ENCODE assay signal across 8 cellular contexts in the genomic region with DNA sequence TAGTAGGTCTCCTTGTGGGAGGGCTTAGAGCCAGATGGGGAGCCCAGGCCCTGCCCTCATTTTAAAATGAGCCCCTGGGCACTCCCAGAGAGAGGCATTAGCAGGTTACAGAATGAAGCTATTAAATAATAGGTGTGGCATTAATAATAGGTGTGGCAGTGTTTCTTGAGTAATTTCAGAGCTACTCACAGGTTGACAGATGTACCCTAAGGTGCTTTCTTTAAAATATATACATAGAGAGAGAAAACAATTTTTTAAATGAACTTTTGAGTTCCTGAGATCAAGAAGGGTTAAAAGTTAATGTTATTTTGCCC. TPM values are rescaled to one million over a fixed set of nuclear protein-coding genes. Genes with fewer than 3 reads are reported as not detected.
DNase-seq lines count a peak whose midpoint lies in the region; ATAC-seq and TF ChIP-seq lines count a peak whose summit lies in the region.

No MANE protein-coding gene starts in this region.

- POLR2A ChIA-PET in PC-3 (lab: Charles Lee; ENCODE audit: unreplicated experiment), result no interaction called here

- ATAC-seq in GM18511 (IDR thresholded peaks at IDR 0.05; ENCODE audit: unreplicated experiment), result peak; percentile 26
- no peak; the same call in 1 of the 2 replicates for ATAC-seq in PC-3
- ATAC-seq in body of pancreas, result no peak
- no peak for ATAC-seq in HG02798 (IDR thresholded peaks at IDR 0.05; ENCODE audit: poor library complexity, unreplicated experiment)

- CTCF ChIA-PET in PC-3 (lab: Charles Lee), result interaction anchor here (1.0 to 2.0 kb wide), 3 partner anchors 39 to 360 kb away, joined by 3 to 9 read pairs (median 6); partner anchors contain the start of gene SLC25A24

- H3K4me2 ChIP-seq in PC-3 (ENCODE audit: low read length), result peak overlapping the region; percentile 96

- H3K27me3 ChIP-seq in PC-3 (ENCODE audit: low read length) (no peaks in the 10 kb centered on the region), esophagus squamous epithelium (peaks cover 0 to 13% (median 0%) of the 10 kb centered on the region in 4 donors), body of pancreas (no peaks in the 10 kb centered on the region)

- TF ChIP-seq POLR2A in esophagus squamous epithelium (IDR thresholded peaks at IDR 0.05) (no peak), body of pancreas (IDR thresholded peaks at IDR 0.05) (no peak)

- H3K9me2 ChIP-seq in PC-3 (replicated peaks; ENCODE audit: low read length), result no peaks in the 10 kb centered on the region

- H3K79me2 ChIP-seq in PC-3 (ENCODE audit: low read length), result no peaks in the 10 kb centered on the region

- H3K36me3 ChIP-seq in PC-3 (ENCODE audit: low read depth, low read length) (no peaks in the 10 kb centered on the region), esophagus squamous epithelium (no peaks in the 10 kb centered on the region), body of pancreas (replicated peaks in 1 of 2; ENCODE audit: insufficient read depth in 1 of 2, low read depth in 2 of 2) (no peaks in the 10 kb centered on the region)

- TF ChIP-seq CTCF in PC-3 (conservative IDR thresholded peaks at IDR 0.05; ENCODE audit: low read depth, low read length) (no peak), esophagus squamous epithelium (IDR thresholded peaks at IDR 0.05) (no peak), body of pancreas (IDR thresholded peaks at IDR 0.05) (no peak)

- intact Hi-C loops in PC-3 (cut with micrococcal nuclease) (loop anchor here (1.0 to 5.0 kb wide), 4 partner anchors 34 to 779 kb away; no protein-coding TSS in a partner anchor), esophagus squamous epithelium (cut with DNase I) (loop anchor here (5.0 to 10.0 kb wide), 2 partner anchors 49 to 84 kb away; no protein-coding TSS in a partner anchor), body of pancreas (cut with DNase I) (loop anchor here (10.0 kb wide), 1 partner anchor 46 kb away; no protein-coding TSS in a partner anchor)

- H3K4me3 ChIP-seq in PC-3 (ENCODE audit: low read length), result peak overlapping the region; percentile 84; the same call in 1 of the 2 replicates
- peak overlapping the region; percentile 50 to 81 (median 63) for H3K4me3 ChIP-seq in esophagus squamous epithelium
- peak overlapping the region; percentile 63 for H3K4me3 ChIP-seq in skeletal muscle cell (ENCODE audit: low read depth, low read length)
- peak overlapping the region in 1 of 2 donors; percentile 32 for H3K4me3 ChIP-seq in body of pancreas

- no peaks in the 10 kb centered on the region for H3F3A ChIP-seq in PC-3 (ENCODE audit: low read length, unreplicated experiment)

- H4K20me1 ChIP-seq in PC-3 (ENCODE audit: low read length), result no peaks in the 10 kb centered on the region

- H3K27ac ChIP-seq in PC-3 (ENCODE audit: low read length) (no peak overlapping the region), esophagus squamous epithelium (peak overlapping the region; percentile 74 to 82 (median 80)), body of pancreas (peak overlapping the region in 1 of 4 donors; percentile 54)

- H3K9me3 ChIP-seq in PC-3 (ENCODE audit: low read length) (no peaks in the 10 kb centered on the region), esophagus squamous epithelium (no peaks in the 10 kb centered on the region), body of pancreas (no peaks in the 10 kb centered on the region)

- no peak overlapping the region for H3K9ac ChIP-seq in PC-3 (ENCODE audit: low read length)

- no TSS peak for BruUV-seq in PC-3 (replicated peaks; lab: Mats Ljungman, UMichigan)

- DNase-seq in PC-3 (no peak), esophagus squamous epithelium (lab: John Stamatoyannopoulos, UW) (no peak), skeletal muscle cell (ENCODE audit: low read depth) (no peak), NCI-H1048 (lab: John Stamatoyannopoulos, UW) (no peak), NCI-H1694 (lab: John Stamatoyannopoulos, UW) (no peak), body of pancreas (no peak)

- H2AFZ ChIP-seq in PC-3 (ENCODE audit: low read length), result peak overlapping the region; percentile 78

- peaks cover 17% of the 10 kb centered on the region for H3K4me1 ChIP-seq in PC-3 (ENCODE audit: insufficient read depth, low read length)
- H3K4me1 ChIP-seq in esophagus squamous epithelium, result peaks cover 17 to 36% (median 23%) of the 10 kb centered on the region in 3 donors
- H3K4me1 ChIP-seq in body of pancreas, result peaks cover 21% of the 10 kb centered on the region

RNA-seq across cellular contexts. Expression of gene EEIG2, which starts 1.2 kb away (rescaled TPM):
- total RNA-seq in PC-3 (2014; rRNA removed) (5.2 and 6.2 TPM in 2 replicates), esophagus squamous epithelium (1 to 10 TPM; 3.9 to 9.7 (median 5.7) TPM), body of pancreas (1 to 10 TPM; 7.0 to 9.2 TPM)
